ENCODE assay signal across 28 cellular contexts in genomic region chrX:132730726-132731125, GRCh38.
"Had no signal": no experiment of that assay in that cellular context is flagged by ENCODE, and none has a peak within 500 bp of the region (broad histone marks: within the 10 kb centered on the region; RNA-seq: fewer than 3 reads in every experiment).

No MANE protein-coding gene starts in this region.

- H3K4me3 ChIP-seq: stomach, suprapubic skin, testis, thoracic aorta, thyroid gland, tibial artery, tibial nerve, transverse colon, upper lobe of left lung, upper lobe of right lung, uterus, vagina had no signal

- H3K36me3 Mint-ChIP-seq: stimulated activated effector memory CD8-positive, alpha-beta T cell treated with anti-CD3 and anti-CD28 coated beads, Interleukin-12 subunit alpha, Interleukin-12 subunit beta, amount 100 ng/mL, for 72 hours; stimulated activated memory B cell treated with anti-CD40 and anti-IgM and Interleukin-4, amounts not matched to agents 10 μg/mL and 1 μg/mL and 100 μg/mL, for 72 hours; stimulated activated naive B cell treated with anti-CD40 and anti-IgM and Interleukin-4, amounts not matched to agents 10 μg/mL and 1 μg/mL and 100 μg/mL, for 72 hours had no signal

- H3K4me1 Mint-ChIP-seq: stimulated activated memory B cell treated with anti-CD40 and anti-IgM and Interleukin-4, amounts not matched to agents 10 μg/mL and 1 μg/mL and 100 μg/mL, for 72 hours; stimulated activated naive B cell treated with anti-CD40 and anti-IgM and Interleukin-4, amounts not matched to agents 10 μg/mL and 1 μg/mL and 100 μg/mL, for 72 hours; stimulated activated naive CD8-positive, alpha-beta T cell treated with anti-CD3 and anti-CD28 coated beads, Interleukin-15, amount 100 ng/mL, for 72 hours had no signal

- H3K9me3 ChIP-seq: stomach, suprapubic skin, testis, thoracic aorta, thyroid gland, tibial artery, tibial nerve, transverse colon, upper lobe of left lung, upper lobe of right lung, uterus, vagina had no signal

- H3K27ac Mint-ChIP-seq: stimulated activated effector memory CD8-positive, alpha-beta T cell treated with anti-CD3 and anti-CD28 coated beads, Interleukin-12 subunit alpha, Interleukin-12 subunit beta, amount 100 ng/mL, for 72 hours; stimulated activated memory B cell treated with anti-CD40 and anti-IgM and Interleukin-4, amounts not matched to agents 10 μg/mL and 1 μg/mL and 100 μg/mL, for 72 hours; stimulated activated naive B cell treated with anti-CD40 and anti-IgM and Interleukin-4, amounts not matched to agents 10 μg/mL and 1 μg/mL and 100 μg/mL, for 72 hours; stimulated activated naive CD8-positive, alpha-beta T cell treated with anti-CD3 and anti-CD28 coated beads, Interleukin-15, amount 100 ng/mL, for 72 hours; stimulated activated naive CD8-positive, alpha-beta T cell treated with anti-CD3 and anti-CD28 coated beads, Interleukin-15, Interleukin-2, amounts not matched to agents 100 ng/mL and 50 ng/mL, for 24 hours; type B pancreatic cell had no signal

- H3K9me3 Mint-ChIP-seq: stimulated activated effector memory CD8-positive, alpha-beta T cell treated with anti-CD3 and anti-CD28 coated beads, Interleukin-12 subunit alpha, Interleukin-12 subunit beta, amount 100 ng/mL, for 72 hours; stimulated activated memory B cell treated with anti-CD40 and anti-IgM and Interleukin-4, amounts not matched to agents 10 μg/mL and 1 μg/mL and 100 μg/mL, for 72 hours; stimulated activated naive B cell treated with anti-CD40 and anti-IgM and Interleukin-4, amounts not matched to agents 10 μg/mL and 1 μg/mL and 100 μg/mL, for 72 hours; stimulated activated naive CD8-positive, alpha-beta T cell treated with anti-CD3 and anti-CD28 coated beads, Interleukin-15, amount 100 ng/mL, for 72 hours; stimulated activated naive CD8-positive, alpha-beta T cell treated with anti-CD3 and anti-CD28 coated beads, Interleukin-15, Interleukin-2, amounts not matched to agents 100 ng/mL and 50 ng/mL, for 24 hours; type B pancreatic cell had no signal

- H3K27me3 Mint-ChIP-seq: stimulated activated naive CD8-positive, alpha-beta T cell treated with anti-CD3 and anti-CD28 coated beads, Interleukin-15, amount 100 ng/mL, for 72 hours; stimulated activated naive CD8-positive, alpha-beta T cell treated with anti-CD3 and anti-CD28 coated beads, Interleukin-15, Interleukin-2, amounts not matched to agents 100 ng/mL and 50 ng/mL, for 24 hours; type B pancreatic cell had no signal

- H3K4me1 ChIP-seq: stomach, suprapubic skin, testis, thyroid gland, tibial artery, tibial nerve, transverse colon, upper lobe of left lung, upper lobe of right lung, uterus, vagina had no signal

- DNase-seq: stimulated activated CD4-positive, alpha-beta T cell treated with anti-CD3 and anti-CD28 coated beads, Interleukin-2, amount 100 ng/mL, for 48 hours; stimulated activated CD4-positive, alpha-beta T cell treated with anti-CD3 and anti-CD28 coated beads, Interleukin-4, amount 100 ng/mL, for 1 hour; stimulated activated CD4-positive, alpha-beta T cell treated with anti-CD3 and anti-CD28 coated beads, Interleukin-4, amount 100 ng/mL, for 24 hours; stimulated activated CD4-positive, alpha-beta T cell treated with anti-CD3 and anti-CD28 coated beads, Interleukin-4, amount 100 ng/mL, for 4 hours; stimulated activated CD8-positive, alpha-beta memory T cell treated with anti-CD3 and anti-CD28 coated beads, Interleukin-4, amount 100 ng/mL, for 48 hours; stimulated activated naive B cell treated with anti-CD40 and anti-IgM and Interleukin-4, amounts not matched to agents 10 μg/mL and 1 μg/mL and 100 μg/mL, for 72 hours; stimulated activated naive CD4-positive, alpha-beta T cell; stimulated activated naive CD4-positive, alpha-beta T cell treated with Interleukin-2 at 50 U/mL for 16 hours; stimulated activated naive CD8-positive, alpha-beta T cell treated with anti-CD3 and anti-CD28 coated beads, Interleukin-15, amount 100 ng/mL, for 72 hours; stimulated activated naive CD8-positive, alpha-beta T cell treated with anti-CD3 and anti-CD28 coated beads, Interleukin-15, Interleukin-2, amounts not matched to agents 100 U/mL and 50 U/mL, for 24 hours; stomach; substantia nigra; testis; thyroid gland; tibial artery; transverse colon; trophoblast cell; upper lobe of left lung; upper lobe of right lung; uterus had no signal

- H3K4me3 Mint-ChIP-seq: stimulated activated effector memory CD8-positive, alpha-beta T cell treated with anti-CD3 and anti-CD28 coated beads, Interleukin-12 subunit alpha, Interleukin-12 subunit beta, amount 100 ng/mL, for 72 hours; stimulated activated memory B cell treated with anti-CD40 and anti-IgM and Interleukin-4, amounts not matched to agents 10 μg/mL and 1 μg/mL and 100 μg/mL, for 72 hours; stimulated activated naive B cell treated with anti-CD40 and anti-IgM and Interleukin-4, amounts not matched to agents 10 μg/mL and 1 μg/mL and 100 μg/mL, for 72 hours; stimulated activated naive CD8-positive, alpha-beta T cell treated with anti-CD3 and anti-CD28 coated beads, Interleukin-15, amount 100 ng/mL, for 72 hours; stimulated activated naive CD8-positive, alpha-beta T cell treated with anti-CD3 and anti-CD28 coated beads, Interleukin-15, Interleukin-2, amounts not matched to agents 100 ng/mL and 50 ng/mL, for 24 hours; type B pancreatic cell had no signal

- H3K27ac ChIP-seq: stomach, suprapubic skin, testis, thoracic aorta, thyroid gland, tibial artery, tibial nerve, transverse colon, upper lobe of left lung, upper lobe of right lung, uterus, vagina had no signal

- H3K27me3 ChIP-seq: stomach, suprapubic skin, testis, thyroid gland, tibial artery, transverse colon, upper lobe of left lung, upper lobe of right lung, uterus, vagina had no signal

- H3K36me3 ChIP-seq: stomach, suprapubic skin, thoracic aorta, thyroid gland, tibial artery, tibial nerve, transverse colon, upper lobe of left lung, upper lobe of right lung, uterus, vagina had no signal
